19 cellular contexts compared by ENCODE assay signal in the genomic region with DNA sequence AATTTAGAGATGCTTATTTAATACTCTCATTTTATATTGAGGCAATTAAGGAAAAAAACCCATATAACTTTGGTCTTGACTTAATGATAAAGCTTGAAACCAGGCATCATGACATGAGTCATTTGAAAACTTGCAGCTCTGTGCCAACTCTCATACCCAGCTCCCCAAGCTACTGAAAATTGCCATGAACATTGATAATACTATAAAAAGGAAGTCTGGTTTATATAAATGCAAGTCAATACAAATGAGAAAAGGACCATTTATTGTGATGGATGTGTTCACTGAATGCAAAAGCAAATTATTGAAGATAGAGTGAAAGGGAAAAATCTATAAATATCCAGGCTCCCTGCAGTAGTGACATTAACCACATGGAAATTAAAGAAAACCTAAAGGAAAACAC.
DNase-seq lines count a peak whose midpoint lies in the region; ATAC-seq, FAIRE-seq and TF ChIP-seq lines count a peak whose summit lies in the region.
"Had no signal": no experiment of that assay in that cellular context is flagged by ENCODE, and none has a peak within 500 bp of the region (broad histone marks: within the 10 kb centered on the region; RNA-seq: fewer than 3 reads in every experiment).

No MANE protein-coding gene starts in this region.

- peak; percentile 0 for DNase-seq in MG63
- DNase-seq in astrocyte of the spinal cord (ENCODE audit: low read depth, low spot score) = peak; percentile 8
- DNase-seq in fibroblast of peridontal ligament (ENCODE audit: extremely low read depth) = peak; percentile 33
- no peak for DNase-seq in GM19238 (ENCODE audit: insufficient read length, low spot score)
- no peak for DNase-seq in activated CD4-positive, alpha-beta T cell treated with anti-CD3 and anti-CD28 coated beads for 48 hours
- DNase-seq: C1 segment of cervical spinal cord; CD8-positive, alpha-beta T cell; DMS153; H7; KBM-7; NCI-H1092 treated with DMSO at 0.1 percent for 48 hours; NCI-H1436 treated with DMSO at 0.1 percent for 48 hours; NCI-H1930; NCI-H510A; NCI-H748 treated with DMSO at 0.1 percent for 48 hours had no signal

- FAIRE-seq in A204.1 (lab: Jason Lieb, UNC) = peak; percentile 46

- in situ Hi-C loops in astrocyte of the spinal cord (cut with HindIII; ENCODE audit: low sequenced_read_pairs) = no loop called here

- H3K4me3 ChIP-seq in MG63 (no peak overlapping the region), astrocyte of the spinal cord (ENCODE audit: low read depth, low read length) (no peak overlapping the region)

- ATAC-seq in HG02840 (IDR thresholded peaks at IDR 0.05; ENCODE audit: low FRiP score, unreplicated experiment) (no peak), HG03432 (IDR thresholded peaks at IDR 0.05; ENCODE audit: unreplicated experiment) (no peak)
- ATAC-seq: CD8-positive, alpha-beta T cell; Panc1 had no signal

- H3K9me3 ChIP-seq in MG63 = no peaks in the 10 kb centered on the region

- no peaks in the 10 kb centered on the region for H3K27me3 ChIP-seq in MG63

- TF ChIP-seq CTCF in astrocyte of the spinal cord (IDR thresholded peaks at IDR 0.05; ENCODE audit: low read depth, low read length) = no peak

- no peaks in the 10 kb centered on the region for H3K36me3 ChIP-seq in MG63

Comparison
In these comparisons a context has a peak if more than half of its experiments do, and no peak if none do; other contexts are left out.
1. DNase-seq: peak in MG63 (single experiment), astrocyte of the spinal cord (single experiment) and fibroblast of peridontal ligament (single experiment); none in GM19238 (single experiment) and activated CD4-positive, alpha-beta T cell treated with anti-CD3 and anti-CD28 coated beads for 48 hours (single experiment).